2 cellular contexts compared by ENCODE assay signal in genomic region chr6:137112067-137112355, GRCh38.
TF ChIP-seq lines count a peak whose summit lies in the region.

No MANE protein-coding gene starts in this region.

TF ChIP-seq in IMR-90, 13 proteins besides CTCF, POLR2A, EP300 and RAD21:
- TF ChIP-seq RCOR1 (IDR thresholded peaks at IDR 0.05; ENCODE audit: insufficient replicate concordance, low read length) (no peak), CEBPB (IDR thresholded peaks at IDR 0.05; ENCODE audit: low read depth, low read length) (no peak), MAFK (IDR thresholded peaks at IDR 0.05; ENCODE audit: low read depth, low read length) (no peak), BHLHE40 (IDR thresholded peaks at IDR 0.05; ENCODE audit: low read depth, low read length) (no peak), ELK1 (IDR thresholded peaks at IDR 0.05; ENCODE audit: borderline replicate concordance, low read depth, low read length) (no peak), RFX5 (IDR thresholded peaks at IDR 0.05; ENCODE audit: low read depth, low read length) (no peak), CHD1 (IDR thresholded peaks at IDR 0.05; ENCODE audit: low read depth, low read length) (no peak), MXI1 (IDR thresholded peaks at IDR 0.05; ENCODE audit: borderline replicate concordance, low read depth, low read length) (no peak), NFE2L2 (IDR thresholded peaks at IDR 0.05; ENCODE audit: low read depth, low read length) (no peak), MAZ (IDR thresholded peaks at IDR 0.05; ENCODE audit: borderline replicate concordance, low read depth, low read length) (no peak), SMC3 (IDR thresholded peaks at IDR 0.05; ENCODE audit: low read depth, low read length) (no peak), USF2 (IDR thresholded peaks at IDR 0.05; ENCODE audit: low read depth, low read length) (no peak), FOS (IDR thresholded peaks at IDR 0.05; ENCODE audit: low read depth, low read length) (no peak)

TF ChIP-seq in K562, 482 proteins besides CTCF, POLR2A, EP300 and RAD21:
- TF ChIP-seq ETV5 (CRISPR knock-in tag; IDR thresholded peaks at IDR 0.05; ENCODE audit: low read depth) (no peak), MEIS2 (IDR thresholded peaks at IDR 0.05; ENCODE audit: partially characterized antibody) (peak; percentile 21), JUNB (CRISPR knock-in tag; conservative IDR thresholded peaks at IDR 0.05) (peak; percentile 40; the same call in 1 of the 2 replicates), ATF1 (CRISPR knock-in tag; IDR thresholded peaks at IDR 0.05) (no peak), ATF1 (tag; IDR thresholded peaks at IDR 0.05) (no peak), FOSL1 (tag; conservative IDR thresholded peaks at IDR 0.05) (peak; percentile 87), JUND (IDR thresholded peaks at IDR 0.05; ENCODE audit: borderline replicate concordance, low read depth, low read length) (peak; percentile 15; the same call in 1 of the 2 replicates), JUND (tag; IDR thresholded peaks at IDR 0.05; ENCODE audit: borderline replicate concordance, low read depth, low read length) (peak; percentile 48; the same call in 2 of the 3 replicates), MEF2D (tag; conservative IDR thresholded peaks at IDR 0.05; ENCODE audit: low read depth) (no peak), CTBP1 (IDR thresholded peaks at IDR 0.05; ENCODE audit: borderline replicate concordance) (no peak), PTBP1 (IDR thresholded peaks at IDR 0.05; ENCODE audit: low read depth, low read length) (no peak)
- TF ChIP-seq, protein P1, sequence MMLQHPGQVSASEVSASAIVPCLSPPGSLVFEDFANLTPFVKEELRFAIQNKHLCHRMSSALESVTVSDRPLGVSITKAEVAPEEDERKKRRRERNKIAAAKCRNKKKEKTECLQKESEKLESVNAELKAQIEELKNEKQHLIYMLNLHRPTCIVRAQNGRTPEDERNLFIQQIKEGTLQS (IDR thresholded peaks at IDR 0.05): 0 out of 2 replicates have a peak, but pooled peaks have one; percentile 21
- TF ChIP-seq, protein P1 (CRISPR knock-in tag; conservative IDR thresholded peaks at IDR 0.05): no peak
